10 cellular contexts compared by ENCODE assay signal in the genomic region with DNA sequence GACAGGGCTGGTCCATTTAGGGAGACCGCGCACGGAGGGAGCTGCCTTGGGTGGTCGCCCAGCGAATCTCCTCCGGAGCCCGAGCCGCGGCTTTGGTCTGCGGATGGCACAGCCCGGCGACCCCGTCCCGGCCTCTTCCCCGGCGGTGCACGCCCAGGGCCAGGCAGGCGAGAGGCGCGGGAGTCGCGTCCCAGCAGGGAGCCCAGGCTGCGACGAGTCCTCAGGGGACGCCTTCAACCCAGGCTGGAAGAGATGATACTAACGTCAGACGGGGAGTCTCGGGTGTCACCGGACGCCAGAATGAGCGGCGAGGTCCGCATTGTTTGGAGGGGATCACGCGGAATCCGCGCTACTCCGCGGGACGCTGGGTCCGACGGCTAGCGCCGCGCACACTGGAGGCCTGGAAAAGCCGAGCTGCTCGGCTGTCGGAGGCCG. TPM values are rescaled to one million over a fixed set of nuclear protein-coding genes. Genes with fewer than 3 reads are reported as not detected.
DNase-seq lines count a peak whose midpoint lies in the region; ATAC-seq and TF ChIP-seq lines count a peak whose summit lies in the region.
"Had no signal": no experiment of that assay in that cellular context is flagged by ENCODE, and none has a peak within 500 bp of the region (broad histone marks: within the 10 kb centered on the region; RNA-seq: fewer than 3 reads in every experiment).

No MANE protein-coding gene starts in this region.

- no peak for TF ChIP-seq CTCF in ascending aorta (IDR thresholded peaks at IDR 0.05)
- TF ChIP-seq CTCF in lower leg skin (IDR thresholded peaks at IDR 0.05), result no peak
- no peak for TF ChIP-seq CTCF in suprapubic skin (IDR thresholded peaks at IDR 0.05)

- no peaks in the 10 kb centered on the region for H3K27me3 ChIP-seq in ascending aorta
- H3K27me3 ChIP-seq in suprapubic skin, result peaks cover 19% of the 10 kb centered on the region

- H3K4me3 ChIP-seq in ascending aorta, result peak overlapping the region; percentile 75
- peak overlapping the region; percentile 14 for H3K4me3 ChIP-seq in lower leg skin (ENCODE audit: low read depth, poor library complexity, severe bottlenecking)
- peak overlapping the region; percentile 67 for H3K4me3 ChIP-seq in suprapubic skin

- CTCF ChIA-PET in activated CD4-positive, alpha-beta T cell treated with anti-CD3 and anti-CD28 coated beads, Interleukin-2, amount 10 ng/mL, durations not matched to agents 7 days and 5 days (lab: Charles Lee), result interaction anchor here (0.6 to 1.5 kb wide), 2 partner anchors 9 to 309 kb away, joined by 3 to 4 read pairs; no protein-coding TSS in a partner anchor

- TF ChIP-seq POLR2A in lower leg skin (IDR thresholded peaks at IDR 0.05) (no peak), suprapubic skin (IDR thresholded peaks at IDR 0.05) (no peak)

- peaks cover 6% of the 10 kb centered on the region in 2 donors for H3K4me1 ChIP-seq in ascending aorta
- peaks cover 21% of the 10 kb centered on the region for H3K4me1 ChIP-seq in suprapubic skin

- no peak overlapping the region for H3K27ac ChIP-seq in ascending aorta
- H3K27ac ChIP-seq in suprapubic skin, result peak overlapping the region; percentile 85
- H3K27ac ChIP-seq: cardiac muscle cell had no signal

- H3K9me3 ChIP-seq in ascending aorta, result no peaks in the 10 kb centered on the region
- H3K9me3 ChIP-seq in suprapubic skin, result no peaks in the 10 kb centered on the region

- H3K36me3 ChIP-seq in ascending aorta, result no peaks in the 10 kb centered on the region
- H3K36me3 ChIP-seq in suprapubic skin, result no peaks in the 10 kb centered on the region
- H3K36me3 ChIP-seq: cardiac muscle cell had no signal

- peaks cover 65% of the 10 kb centered on the region for H3K27me3 Mint-ChIP-seq in activated CD4-positive, alpha-beta T cell treated with anti-CD3 and anti-CD28 coated beads, Interleukin-2, amount 10 ng/mL, durations not matched to agents 7 days and 5 days

- no peak for ATAC-seq in GM21717 (IDR thresholded peaks at IDR 0.05; ENCODE audit: unreplicated experiment)

- peaks cover 11% of the 10 kb centered on the region for H3K4me1 Mint-ChIP-seq in activated CD4-positive, alpha-beta T cell treated with anti-CD3 and anti-CD28 coated beads, Interleukin-2, amount 10 ng/mL, durations not matched to agents 7 days and 5 days

- DNase-seq in activated CD4-positive, alpha-beta T cell treated with anti-CD3 and anti-CD28 coated beads, Interleukin-2, amount 10 ng/mL, durations not matched to agents 7 days and 5 days, result no peak
- no peak for DNase-seq in activated CD4-positive, alpha-beta T cell treated with anti-CD3 and anti-CD28 coated beads for 1 hour
- DNase-seq in ascending aorta (ENCODE audit: low spot score in 2 of 2), result no peak
- no peak for DNase-seq in lower leg skin (ENCODE audit: low spot score in 2 of 2)
- no peak for DNase-seq in suprapubic skin (ENCODE audit: low spot score in 2 of 2)
- no peak for DNase-seq in 8988T
- DNase-seq in superior temporal gyrus (ENCODE audit: extremely low spot score), result no peak
- DNase-seq: SHP77 had no signal

- POLR2A ChIA-PET in activated CD4-positive, alpha-beta T cell treated with anti-CD3 and anti-CD28 coated beads, Interleukin-2, amount 10 ng/mL, durations not matched to agents 7 days and 5 days (lab: Charles Lee), result no interaction called here

- H3K27ac Mint-ChIP-seq in activated CD4-positive, alpha-beta T cell treated with anti-CD3 and anti-CD28 coated beads, Interleukin-2, amount 10 ng/mL, durations not matched to agents 7 days and 5 days, result no peak overlapping the region

- H3K36me3 Mint-ChIP-seq in activated CD4-positive, alpha-beta T cell treated with anti-CD3 and anti-CD28 coated beads, Interleukin-2, amount 10 ng/mL, durations not matched to agents 7 days and 5 days (ENCODE audit: low read depth), result no peaks in the 10 kb centered on the region

- intact Hi-C loops in ascending aorta (cut with DNase I), result no loop called here
- intact Hi-C loops in lower leg skin (cut with DNase I; ENCODE audit: low total_unique reads), result no loop called here

- 15 to 16% methylated on average over 23 to 49 of the region's 49 CpGs for WGBS in lower leg skin, 2 donors
- 17% methylated on average over 49 of the region's 49 CpGs for WGBS in suprapubic skin

- H3K9me3 Mint-ChIP-seq in activated CD4-positive, alpha-beta T cell treated with anti-CD3 and anti-CD28 coated beads, Interleukin-2, amount 10 ng/mL, durations not matched to agents 7 days and 5 days, result no peaks in the 10 kb centered on the region

- H3K4me3 Mint-ChIP-seq in activated CD4-positive, alpha-beta T cell treated with anti-CD3 and anti-CD28 coated beads, Interleukin-2, amount 10 ng/mL, durations not matched to agents 7 days and 5 days, result peak overlapping the region; percentile 61

- TF ChIP-seq EP300 in suprapubic skin (IDR thresholded peaks at IDR 0.05), result no peak

RNA-seq across cellular contexts. Expression of a gene that starts 0.9 kb away (rescaled TPM):
- total RNA-seq in activated CD4-positive, alpha-beta T cell treated with anti-CD3 and anti-CD28 coated beads, Interleukin-2, amount 10 ng/mL, durations not matched to agents 7 days and 5 days, result under 1 TPM; 0.19 to 0.22 TPM
- total RNA-seq in ascending aorta (51.9 TPM), lower leg skin (10 to 100 TPM; 10.9 to 22.6 (median 14.0) TPM), suprapubic skin (10 to 100 TPM in 3 of 4 donors, 1 to 10 TPM in 1; 5.2 to 13.0 (median 11.3) TPM)

Comparison
In these comparisons a context has a peak if more than half of its experiments do, and no peak if none do; other contexts are left out.
1. H3K4me3 ChIP-seq: peak in every context shown above with its lines; median percentile 75 in ascending aorta; 67 in suprapubic skin; 14 in lower leg skin.
2. RNA of a gene that starts 0.9 kb away (total RNA-seq): 51.9 TPM in ascending aorta (single experiment), 10.9 to 22.6 TPM in lower leg skin and 5.2 to 13.0 TPM in suprapubic skin; 0.19 to 0.22 TPM in activated CD4-positive, alpha-beta T cell treated with anti-CD3 and anti-CD28 coated beads, Interleukin-2, amount 10 ng/mL, durations not matched to agents 7 days and 5 days; every median in the first group is over 4 times any median in the second.